In the genomic region with DNA sequence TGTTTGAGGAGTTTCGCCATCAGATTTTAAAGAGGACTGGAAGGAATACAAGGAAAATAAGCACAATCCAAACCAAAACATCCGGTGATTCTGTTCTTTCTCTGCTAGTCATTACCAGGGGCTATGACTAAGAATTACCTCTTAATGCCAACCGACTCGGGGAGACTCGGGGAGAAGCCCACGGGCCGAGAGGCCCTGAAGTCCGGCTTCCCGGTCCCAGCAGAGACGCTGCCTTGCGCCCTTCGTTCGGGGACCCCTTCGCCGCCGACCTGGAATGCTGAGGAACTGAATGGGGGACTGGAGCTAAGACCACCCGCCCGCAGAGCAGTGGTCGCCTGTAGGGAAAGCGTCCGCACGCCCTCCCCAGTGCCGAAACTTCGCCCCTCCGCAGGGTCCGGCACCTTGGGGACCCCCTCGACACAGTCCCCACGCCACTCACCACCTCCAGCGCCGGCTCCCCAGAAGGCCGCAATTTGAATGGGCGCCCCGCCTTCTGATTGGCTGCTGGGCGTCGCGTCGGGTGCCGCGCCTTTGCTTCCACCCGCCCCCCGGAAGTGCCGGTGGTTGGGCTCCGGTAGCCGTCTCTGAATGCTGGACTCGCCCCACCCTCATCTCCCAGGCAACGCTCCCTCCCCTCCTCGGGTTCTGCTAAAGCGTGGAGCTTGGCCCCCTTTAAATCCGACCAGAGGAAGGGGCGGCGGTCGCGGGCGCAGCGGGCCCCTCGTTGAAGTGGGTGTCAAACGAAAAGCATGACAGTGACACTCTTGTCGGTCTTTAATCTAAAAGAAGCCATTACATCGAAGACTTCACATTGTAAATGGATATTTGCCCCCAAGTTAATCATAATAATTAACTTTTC, we compare ENCODE assay signal across 8 cellular contexts. TPM values are rescaled to one million over a fixed set of nuclear protein-coding genes. Genes with fewer than 3 reads are reported as not detected.
DNase-seq lines count a peak whose midpoint lies in the region; ATAC-seq and TF ChIP-seq lines count a peak whose summit lies in the region.

A gene with protein sequence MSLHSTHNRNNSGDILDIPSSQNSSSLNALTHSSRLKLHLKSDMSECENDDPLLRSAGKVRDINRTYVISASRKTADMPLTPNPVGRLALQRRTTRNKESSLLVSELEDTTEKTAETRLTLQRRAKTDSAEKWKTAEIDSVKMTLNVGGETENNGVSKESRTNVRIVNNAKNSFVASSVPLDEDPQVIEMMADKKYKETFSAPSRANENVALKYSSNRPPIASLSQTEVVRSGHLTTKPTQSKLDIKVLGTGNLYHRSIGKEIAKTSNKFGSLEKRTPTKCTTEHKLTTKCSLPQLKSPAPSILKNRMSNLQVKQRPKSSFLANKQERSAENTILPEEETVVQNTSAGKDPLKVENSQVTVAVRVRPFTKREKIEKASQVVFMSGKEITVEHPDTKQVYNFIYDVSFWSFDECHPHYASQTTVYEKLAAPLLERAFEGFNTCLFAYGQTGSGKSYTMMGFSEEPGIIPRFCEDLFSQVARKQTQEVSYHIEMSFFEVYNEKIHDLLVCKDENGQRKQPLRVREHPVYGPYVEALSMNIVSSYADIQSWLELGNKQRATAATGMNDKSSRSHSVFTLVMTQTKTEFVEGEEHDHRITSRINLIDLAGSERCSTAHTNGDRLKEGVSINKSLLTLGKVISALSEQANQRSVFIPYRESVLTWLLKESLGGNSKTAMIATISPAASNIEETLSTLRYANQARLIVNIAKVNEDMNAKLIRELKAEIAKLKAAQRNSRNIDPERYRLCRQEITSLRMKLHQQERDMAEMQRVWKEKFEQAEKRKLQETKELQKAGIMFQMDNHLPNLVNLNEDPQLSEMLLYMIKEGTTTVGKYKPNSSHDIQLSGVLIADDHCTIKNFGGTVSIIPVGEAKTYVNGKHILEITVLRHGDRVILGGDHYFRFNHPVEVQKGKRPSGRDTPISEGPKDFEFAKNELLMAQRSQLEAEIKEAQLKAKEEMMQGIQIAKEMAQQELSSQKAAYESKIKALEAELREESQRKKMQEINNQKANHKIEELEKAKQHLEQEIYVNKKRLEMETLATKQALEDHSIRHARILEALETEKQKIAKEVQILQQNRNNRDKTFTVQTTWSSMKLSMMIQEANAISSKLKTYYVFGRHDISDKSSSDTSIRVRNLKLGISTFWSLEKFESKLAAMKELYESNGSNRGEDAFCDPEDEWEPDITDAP (N-terminal part only) (minus strand): TSS at position 479 of the 859 bp plus-strand sequence. CDS start 2,028 bp downstream, outside the sequence.

- TF ChIP-seq RAD21 in Ishikawa (IDR thresholded peaks at IDR 0.05; ENCODE audit: low read depth) = no peak

- ATAC-seq in GM21619 (IDR thresholded peaks at IDR 0.05; ENCODE audit: unreplicated experiment) = peak; percentile 89

- H3K4me1 ChIP-seq in esophagus (ENCODE audit: control insufficient read depth in 2 of 2, insufficient read depth in 2 of 2, low read length in 1 of 2) (no peaks in the 10 kb centered on the region), muscle layer of duodenum (ENCODE audit: control insufficient read depth in 1 of 2, insufficient read depth in 2 of 2, low read length in 2 of 2) (peaks cover 4 to 15% of the 10 kb centered on the region in 2 donors)

- 0 to 1% methylated on average over 59 of the region's 59 CpGs for WGBS in esophagus, 2 donors

- H3K27me3 ChIP-seq in esophagus (ENCODE audit: control insufficient read depth in 1 of 2, insufficient read depth in 2 of 2, low read length in 2 of 2) = no peaks in the 10 kb centered on the region
- no peaks in the 10 kb centered on the region for H3K27me3 ChIP-seq in muscle layer of duodenum (ENCODE audit: low read depth, low read length)

- no peak for TF ChIP-seq EP300 in Ishikawa (IDR thresholded peaks at IDR 0.05; ENCODE audit: borderline replicate concordance)

- no peaks in the 10 kb centered on the region for H3K9me3 ChIP-seq in esophagus (ENCODE audit: control insufficient read depth in 2 of 2, insufficient read depth in 1 of 2, low read depth in 1 of 2, low read length in 1 of 2)
- H3K9me3 ChIP-seq in muscle layer of duodenum (ENCODE audit: control insufficient read depth in 1 of 2, low read length in 2 of 2) = no peaks in the 10 kb centered on the region

- H3K36me3 ChIP-seq in esophagus (ENCODE audit: control insufficient read depth in 2 of 2, insufficient read depth in 2 of 2, low read length in 1 of 2) (no peaks in the 10 kb centered on the region), muscle layer of duodenum (ENCODE audit: control insufficient read depth in 1 of 2, insufficient read depth in 2 of 2, low read length in 2 of 2) (no peaks in the 10 kb centered on the region)

- DNase-seq in DMS153 treated with DMSO at 0.1 percent for 48 hours (lab: John Stamatoyannopoulos, UW; ENCODE audit: unreplicated experiment) = peak; percentile 96
- peak; percentile 31 for DNase-seq in OCI-M2 (lab: John Stamatoyannopoulos, UW; ENCODE audit: unreplicated experiment)
- peak; percentile 87 for DNase-seq in activated T-cell treated with anti-CD3 and anti-CD28 coated beads for 24 hours (ENCODE audit: low read depth)
- peak; percentile 79 to 88 for DNase-seq in stimulated activated CD8-positive, alpha-beta memory T cell treated with anti-CD3 and anti-CD28 coated beads, Interleukin-7, amount 100 ng/mL, for 4 hours (ENCODE audit: low read depth in 2 of 2)

- H3K27ac ChIP-seq in esophagus (ENCODE audit: low read depth in 2 of 2, low read length in 1 of 2) (peak within 1 kb of the TSS; percentile 26 to 53), muscle layer of duodenum (ENCODE audit: low read length) (peak within 1 kb of the TSS; percentile 70)

- H3K4me3 ChIP-seq in esophagus (ENCODE audit: low read depth in 1 of 2, low read length in 2 of 2) (peak within 1 kb of the TSS; percentile 74), muscle layer of duodenum (ENCODE audit: low read depth in 1 of 2, low read length in 2 of 2) (peak within 1 kb of the TSS; percentile 92 to 94)

TF ChIP-seq in Ishikawa, 13 proteins besides CTCF, POLR2A, EP300 and RAD21:
- TF ChIP-seq, protein P1, sequence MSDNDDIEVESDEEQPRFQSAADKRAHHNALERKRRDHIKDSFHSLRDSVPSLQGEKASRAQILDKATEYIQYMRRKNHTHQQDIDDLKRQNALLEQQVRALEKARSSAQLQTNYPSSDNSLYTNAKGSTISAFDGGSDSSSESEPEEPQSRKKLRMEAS (IDR thresholded peaks at IDR 0.05) = peak; percentile 27
- TF ChIP-seq FOXM1 (IDR thresholded peaks at IDR 0.05; ENCODE audit: borderline replicate concordance, low read depth) (peak; percentile 91; the same call in 1 of the 2 replicates), CREB1 (IDR thresholded peaks at IDR 0.05; ENCODE audit: low read depth) (peak; percentile 47; the same call in 1 of the 2 replicates), EGR1 (IDR thresholded peaks at IDR 0.05) (no peak), ZBTB7A (IDR thresholded peaks at IDR 0.05; ENCODE audit: low read depth) (peak; percentile 80), YY1 (IDR thresholded peaks at IDR 0.05; ENCODE audit: low read depth) (no peak), TEAD4 (IDR thresholded peaks at IDR 0.05) (0 out of 2 replicates have a peak, but pooled peaks have one; percentile 15), TAF1 (IDR thresholded peaks at IDR 0.05; ENCODE audit: low read depth) (peak; percentile 62; the same call in 1 of the 2 replicates)
- TF ChIP-seq, protein P2, sequence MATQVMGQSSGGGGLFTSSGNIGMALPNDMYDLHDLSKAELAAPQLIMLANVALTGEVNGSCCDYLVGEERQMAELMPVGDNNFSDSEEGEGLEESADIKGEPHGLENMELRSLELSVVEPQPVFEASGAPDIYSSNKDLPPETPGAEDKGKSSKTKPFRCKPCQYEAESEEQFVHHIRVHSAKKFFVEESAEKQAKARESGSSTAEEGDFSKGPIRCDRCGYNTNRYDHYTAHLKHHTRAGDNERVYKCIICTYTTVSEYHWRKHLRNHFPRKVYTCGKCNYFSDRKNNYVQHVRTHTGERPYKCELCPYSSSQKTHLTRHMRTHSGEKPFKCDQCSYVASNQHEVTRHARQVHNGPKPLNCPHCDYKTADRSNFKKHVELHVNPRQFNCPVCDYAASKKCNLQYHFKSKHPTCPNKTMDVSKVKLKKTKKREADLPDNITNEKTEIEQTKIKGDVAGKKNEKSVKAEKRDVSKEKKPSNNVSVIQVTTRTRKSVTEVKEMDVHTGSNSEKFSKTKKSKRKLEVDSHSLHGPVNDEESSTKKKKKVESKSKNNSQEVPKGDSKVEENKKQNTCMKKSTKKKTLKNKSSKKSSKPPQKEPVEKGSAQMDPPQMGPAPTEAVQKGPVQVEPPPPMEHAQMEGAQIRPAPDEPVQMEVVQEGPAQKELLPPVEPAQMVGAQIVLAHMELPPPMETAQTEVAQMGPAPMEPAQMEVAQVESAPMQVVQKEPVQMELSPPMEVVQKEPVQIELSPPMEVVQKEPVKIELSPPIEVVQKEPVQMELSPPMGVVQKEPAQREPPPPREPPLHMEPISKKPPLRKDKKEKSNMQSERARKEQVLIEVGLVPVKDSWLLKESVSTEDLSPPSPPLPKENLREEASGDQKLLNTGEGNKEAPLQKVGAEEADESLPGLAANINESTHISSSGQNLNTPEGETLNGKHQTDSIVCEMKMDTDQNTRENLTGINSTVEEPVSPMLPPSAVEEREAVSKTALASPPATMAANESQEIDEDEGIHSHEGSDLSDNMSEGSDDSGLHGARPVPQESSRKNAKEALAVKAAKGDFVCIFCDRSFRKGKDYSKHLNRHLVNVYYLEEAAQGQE (IDR thresholded peaks at IDR 0.05; ENCODE audit: low read depth) = no peak
- TF ChIP-seq, protein P3, sequence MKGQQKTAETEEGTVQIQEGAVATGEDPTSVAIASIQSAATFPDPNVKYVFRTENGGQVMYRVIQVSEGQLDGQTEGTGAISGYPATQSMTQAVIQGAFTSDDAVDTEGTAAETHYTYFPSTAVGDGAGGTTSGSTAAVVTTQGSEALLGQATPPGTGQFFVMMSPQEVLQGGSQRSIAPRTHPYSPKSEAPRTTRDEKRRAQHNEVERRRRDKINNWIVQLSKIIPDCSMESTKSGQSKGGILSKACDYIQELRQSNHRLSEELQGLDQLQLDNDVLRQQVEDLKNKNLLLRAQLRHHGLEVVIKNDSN (IDR thresholded peaks at IDR 0.05) = no peak

RNA-seq across cellular contexts. Expression of the gene that starts here (rescaled TPM):
- polyA plus RNA-seq in esophagus = under 1 TPM; 0.71 to 0.85 TPM

Comparison
In these comparisons a context has a peak if more than half of its experiments do, and no peak if none do; other contexts are left out.
1. Peak in every context shown above with its lines: DNase-seq, ATAC-seq, H3K4me3 ChIP-seq and H3K27ac ChIP-seq.
2. DNase-seq: peak in every context shown above with its lines; median percentile 96 in DMS153 treated with DMSO at 0.1 percent for 48 hours; 87 in activated T-cell treated with anti-CD3 and anti-CD28 coated beads for 24 hours; 84 in stimulated activated CD8-positive, alpha-beta memory T cell treated with anti-CD3 and anti-CD28 coated beads, Interleukin-7, amount 100 ng/mL, for 4 hours; 31 in OCI-M2.